In genomic region chr10:92914478-92915066, GRCh38 we compare ENCODE assay signal across 8 cellular contexts.
A peak's percentile ranks its signal among the peaks of the same experiment; 100 is the strongest.
DNase-seq lines count a peak whose midpoint lies in the region; ATAC-seq and TF ChIP-seq lines count a peak whose summit lies in the region.

No MANE protein-coding gene starts in this region.

- H3F3A ChIP-seq in Loucy (ENCODE audit: low read depth), result no peaks in the 10 kb centered on the region

- H3K4me3 ChIP-seq in Loucy (ENCODE audit: low read length, poor library complexity, severe bottlenecking) (no peak overlapping the region), mammary epithelial cell (replicated peaks in 1 of 3; ENCODE audit: insufficient read depth in 1 of 3, low read depth in 2 of 3, low read length in 3 of 3) (no peak overlapping the region)

- H3K27ac ChIP-seq in mammary epithelial cell (ENCODE audit: insufficient read depth, low read depth, low read length), result no peak overlapping the region

- no peaks in the 10 kb centered on the region for H4K20me1 ChIP-seq in Loucy (ENCODE audit: insufficient read depth, low read length, poor library complexity, severe bottlenecking)
- H4K20me1 ChIP-seq in mammary epithelial cell (ENCODE audit: insufficient read depth, low read length), result no peaks in the 10 kb centered on the region

- H3K4me1 ChIP-seq in Loucy (ENCODE audit: insufficient read depth, low read length, poor library complexity, severe bottlenecking) (no peaks in the 10 kb centered on the region), mammary epithelial cell (ENCODE audit: insufficient read depth, low read length) (no peaks in the 10 kb centered on the region)

- no peak overlapping the region for H3K4me2 ChIP-seq in Loucy (ENCODE audit: low read depth, low read length, poor library complexity, severe bottlenecking)
- no peak overlapping the region for H3K4me2 ChIP-seq in mammary epithelial cell (ENCODE audit: insufficient read depth, low read depth, low read length)

- no peak overlapping the region for H3K9ac ChIP-seq in Loucy (ENCODE audit: low read depth, low read length, poor library complexity, severe bottlenecking)
- H3K9ac ChIP-seq in mammary epithelial cell (ENCODE audit: insufficient read depth, low read length), result no peak overlapping the region

- no peak overlapping the region for H2AFZ ChIP-seq in Loucy (ENCODE audit: low read length)
- no peak overlapping the region for H2AFZ ChIP-seq in mammary epithelial cell (ENCODE audit: low read depth, low read length)

- dilution Hi-C loops in mammary epithelial cell (cut with HindIII; ENCODE audit: low sequenced_read_pairs), result no loop called here

- WGBS in mammary epithelial cell (ENCODE audit: low coverage, missing lambda C conversion rate), result 45% methylated on average over 2 of the region's 2 CpGs

- in situ Hi-C loops in mammary epithelial cell (cut with MboI; ENCODE audit: low sequenced_read_pairs in 2 of 2), result no loop called here

- no TSS peak for BruUV-seq in mammary epithelial cell (replicated peaks; lab: Mats Ljungman, UMichigan)

- TF ChIP-seq CTCF in Loucy (conservative IDR thresholded peaks at IDR 0.05; ENCODE audit: low read length), result peak; percentile 83
- TF ChIP-seq CTCF in mammary epithelial cell (conservative IDR thresholded peaks at IDR 0.05 in 1 of 2, IDR thresholded peaks at IDR 0.05 in 1 of 2; ENCODE audit: extremely low read depth in 1 of 2, insufficient read depth in 1 of 2, low read depth in 1 of 2, low read length in 2 of 2), result peak; percentile 73 to 79

- no peaks in the 10 kb centered on the region for H3K27me3 ChIP-seq in Loucy (ENCODE audit: insufficient read depth, low read length, poor library complexity, severe bottlenecking)
- H3K27me3 ChIP-seq in mammary epithelial cell (ENCODE audit: insufficient read depth, low read length), result no peaks in the 10 kb centered on the region

- CTCF ChIA-PET in mammary epithelial cell (lab: Charles Lee; ENCODE audit: low non-redundant PET), result interaction anchor here (0.7 kb wide), 1 partner anchor 31 kb away, joined by 3 read pairs; no protein-coding TSS in a partner anchor

- H3K9me3 ChIP-seq in Loucy (ENCODE audit: insufficient read depth, low read depth, low read length), result no peaks in the 10 kb centered on the region
- no peaks in the 10 kb centered on the region for H3K9me3 ChIP-seq in mammary epithelial cell (replicated peaks; ENCODE audit: insufficient read depth, low read length)

- peaks cover 3% of the 10 kb centered on the region; the same call in 1 of the 2 replicates for H3K36me3 ChIP-seq in Loucy (ENCODE audit: insufficient read depth, low read length)
- no peaks in the 10 kb centered on the region for H3K36me3 ChIP-seq in mammary epithelial cell (ENCODE audit: insufficient read depth, low read length)

- no peak for TF ChIP-seq POLR2A in GM18505 (IDR thresholded peaks at IDR 0.05; ENCODE audit: borderline replicate concordance, extremely low read depth, insufficient read depth, insufficient read length)

- DNase-seq in D341Med (ENCODE audit: low spot score) (peak; percentile 57), T follicular helper cell (ENCODE audit: low read depth) (peak; percentile 12), mammary epithelial cell (peak; percentile 30), left kidney (ENCODE audit: low read depth, low spot score) (peak; percentile 81)
- DNase-seq in stimulated activated CD8-positive, alpha-beta memory T cell treated with anti-CD3 and anti-CD28 coated beads, Interleukin-15, amount 100 ng/mL, for 48 hours (ENCODE audit: low read depth in 2 of 2), result peak; percentile 9 to 16

- peak; percentile 81 for ATAC-seq in GM19397 (IDR thresholded peaks at IDR 0.05; ENCODE audit: unreplicated experiment)
- ATAC-seq in GM18505 (IDR thresholded peaks at IDR 0.05; ENCODE audit: unreplicated experiment), result no peak

- no peaks in the 10 kb centered on the region for H3K9me2 ChIP-seq in Loucy (replicated peaks; ENCODE audit: low read depth, low read length)

- intact Hi-C loops in mammary epithelial cell (cut with micrococcal nuclease), result loop anchor here (2.0 kb wide), 1 partner anchor 124 kb away; no protein-coding TSS in a partner anchor

- no peaks in the 10 kb centered on the region for H3K79me2 ChIP-seq in Loucy (ENCODE audit: insufficient read depth, low read length)
- no peaks in the 10 kb centered on the region for H3K79me2 ChIP-seq in mammary epithelial cell (ENCODE audit: insufficient read depth, low read length)

Comparison
In these comparisons a context has a peak if more than half of its experiments do, and no peak if none do; other contexts are left out.
1. DNase-seq: peak in every context shown above with its lines; median percentile 81 in left kidney; 57 in D341Med; 30 in mammary epithelial cell; 12 in stimulated activated CD8-positive, alpha-beta memory T cell treated with anti-CD3 and anti-CD28 coated beads, Interleukin-15, amount 100 ng/mL, for 48 hours; 12 in T follicular helper cell.